Comparison of ENCODE assay signal across 19 cellular contexts in the genomic region with DNA sequence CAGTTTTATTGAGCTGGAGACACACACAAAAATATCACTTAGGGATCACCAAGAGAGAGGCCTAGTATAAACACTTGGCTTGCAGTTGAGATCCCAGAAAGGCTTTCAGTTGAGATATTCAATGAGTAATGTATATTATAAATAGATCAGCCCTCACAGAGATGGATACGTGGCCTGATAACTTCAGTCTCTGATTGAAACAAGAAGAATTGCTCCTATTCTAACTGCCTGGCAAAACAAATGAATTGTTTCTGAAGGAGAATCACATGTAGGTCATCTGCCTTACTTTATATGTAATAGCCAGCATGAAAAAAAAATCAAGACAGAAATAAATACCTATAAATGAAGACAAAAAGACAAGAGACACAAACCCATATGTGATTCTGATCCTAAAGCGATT.
DNase-seq lines count a peak whose midpoint lies in the region; ATAC-seq, FAIRE-seq and TF ChIP-seq lines count a peak whose summit lies in the region.
"Had no signal": no experiment of that assay in that cellular context is flagged by ENCODE, and none has a peak within 500 bp of the region (broad histone marks: within the 10 kb centered on the region; RNA-seq: fewer than 3 reads in every experiment).

No MANE protein-coding gene starts in this region.

- no peaks in the 10 kb centered on the region for H3K36me3 Mint-ChIP-seq in nephron progenitor cell (ENCODE audit: low read depth)
- H3K36me3 Mint-ChIP-seq: CD4-positive, CD25-positive, alpha-beta regulatory T cell had no signal

- H3K9me3 ChIP-seq in cardiac muscle cell (ENCODE audit: low read depth) (no peaks in the 10 kb centered on the region), heart right ventricle (no peaks in the 10 kb centered on the region), H1 (ENCODE audit: insufficient read depth in 2 of 2, low read depth in 1 of 2, low read length in 1 of 2) (no peaks in the 10 kb centered on the region)
- H3K9me3 ChIP-seq: BLaER1 treated with 17β-estradiol and CSF1 and Interleukin-3, amounts not matched to agents 10 nM and 100 nM; HAP-1 had no signal

- H2BK120ac ChIP-seq in H1 (replicated peaks; ENCODE audit: low read depth, low read length) = no peak overlapping the region

- H3K4me3 ChIP-seq in cardiac muscle cell (no peak overlapping the region), heart right ventricle (no peak overlapping the region), H1 (ENCODE audit: extremely low read depth in 1 of 4, insufficient read depth in 2 of 4, low read depth in 3 of 4, low read length in 4 of 4) (no peak overlapping the region)
- H3K4me3 ChIP-seq: BLaER1 treated with 17β-estradiol and CSF1 and Interleukin-3, amounts not matched to agents 10 nM and 100 nM; HAP-1 had no signal

- no peak overlapping the region for H2AK5ac ChIP-seq in H1 (ENCODE audit: low read depth, low read length)

- no peak overlapping the region for H3K4me2 ChIP-seq in H1 (ENCODE audit: insufficient read depth in 1 of 2, low read depth in 2 of 2, low read length in 2 of 2)
- H3K4me2 ChIP-seq: BLaER1 treated with 17β-estradiol and CSF1 and Interleukin-3, amounts not matched to agents 10 nM and 100 nM; KMS-11 had no signal

- H4K8ac ChIP-seq in H1 (ENCODE audit: extremely low read depth, insufficient read depth, low read length) = no peak overlapping the region

- no peak for ATAC-seq in heart right ventricle
- no peak for ATAC-seq in HG03565 (IDR thresholded peaks at IDR 0.05; ENCODE audit: unreplicated experiment)

- peak overlapping the region; percentile 88 for H3K27ac Mint-ChIP-seq in nephron progenitor cell
- H3K27ac Mint-ChIP-seq: CD4-positive, CD25-positive, alpha-beta regulatory T cell; HFFc6; IgD-negative memory B cell had no signal

- no peak overlapping the region for H3K4ac ChIP-seq in H1 (replicated peaks; ENCODE audit: insufficient read length, low read depth, low read length)

- H3K79me2 ChIP-seq in H1 (ENCODE audit: control insufficient read depth in 1 of 2, insufficient read depth in 2 of 2, low read length in 2 of 2) = no peaks in the 10 kb centered on the region

- peaks cover 8% of the 10 kb centered on the region for H3K4me1 ChIP-seq in cardiac muscle cell (ENCODE audit: low read depth)
- H3K4me1 ChIP-seq in heart right ventricle = no peaks in the 10 kb centered on the region
- no peaks in the 10 kb centered on the region; a peak in 1 of 7 replicates for H3K4me1 ChIP-seq in H1 (replicated peaks in 1 of 4; ENCODE audit: control insufficient read depth in 3 of 4, insufficient read depth in 4 of 4, low read length in 3 of 4)
- H3K4me1 ChIP-seq: BLaER1 treated with 17β-estradiol and CSF1 and Interleukin-3, amounts not matched to agents 10 nM and 100 nM; HAP-1 had no signal

- no peaks in the 10 kb centered on the region for H3K27me3 ChIP-seq in cardiac muscle cell
- no peaks in the 10 kb centered on the region for H3K27me3 ChIP-seq in heart right ventricle
- H3K27me3 ChIP-seq in H1 (replicated peaks in 1 of 4; ENCODE audit: control insufficient read depth in 3 of 4, extremely low read depth in 1 of 4, insufficient read depth in 3 of 4, low read length in 3 of 4) = no peaks in the 10 kb centered on the region
- H3K27me3 ChIP-seq: BLaER1 treated with 17β-estradiol and CSF1 and Interleukin-3, amounts not matched to agents 10 nM and 100 nM had no signal

- no peaks in the 10 kb centered on the region for H3K79me1 ChIP-seq in H1 (ENCODE audit: low read depth, low read length)

- H2AFZ ChIP-seq in H1 (ENCODE audit: low read length) = peak overlapping the region; percentile 64; the same call in 1 of the 2 replicates

- FAIRE-seq in H1 (lab: Jason Lieb, UNC) = no peak
- FAIRE-seq: G401.6, GM12891 had no signal

- no peak overlapping the region for H3K23ac ChIP-seq in H1 (ENCODE audit: insufficient read length)

- intact Hi-C loops in heart right ventricle (cut with DNase I) = no loop called here

- H3K23me2 ChIP-seq in H1 (ENCODE audit: low read depth, low read length) = no peaks in the 10 kb centered on the region

- in situ Hi-C loops in G401 (cut with HindIII; ENCODE audit: low sequenced_read_pairs) = no loop called here

- POLR2A ChIA-PET in H1 (lab: Charles Lee; ENCODE audit: partially characterized antibody) = no interaction called here

- no peak for TF ChIP-seq EP300 in H1 (IDR thresholded peaks at IDR 0.05; ENCODE audit: borderline replicate concordance in 1 of 2, low read depth in 2 of 2, low read length in 2 of 2)

- H2BK5ac ChIP-seq in H1 (ENCODE audit: low read depth, low read length) = no peak overlapping the region

- H2BK20ac ChIP-seq in H1 (ENCODE audit: low read length) = no peak overlapping the region

- no peak overlapping the region for H3K14ac ChIP-seq in H1 (ENCODE audit: insufficient read length)

- H3K56ac ChIP-seq in H1 (replicated peaks; ENCODE audit: insufficient read length, low read depth, low read length) = no peak overlapping the region

- peaks cover under 1% of the 10 kb centered on the region for H3K27me3 Mint-ChIP-seq in nephron progenitor cell (ENCODE audit: low read depth, poor library complexity)
- H3K27me3 Mint-ChIP-seq: CD4-positive, CD25-positive, alpha-beta regulatory T cell; IgD-negative memory B cell had no signal

- no peak overlapping the region for H4K91ac ChIP-seq in H1 (replicated peaks; ENCODE audit: insufficient read length, low read length)

- DNase-seq in cardiac muscle cell (ENCODE audit: low read depth in 1 of 2, low spot score in 1 of 2) = no peak
- DNase-seq in heart right ventricle = no peak
- no peak for DNase-seq in H1 (ENCODE audit: low read depth in 1 of 2, low spot score in 2 of 2)
- DNase-seq in nephron progenitor cell = no peak
- no peak for DNase-seq in SIG-M5 (lab: John Stamatoyannopoulos, UW)
- DNase-seq in G401 (ENCODE audit: low spot score) = no peak
- DNase-seq: AML-193; CD4-positive, CD25-positive, alpha-beta regulatory T cell; DMS79; GOT3; HFFc6 had no signal

- H3K27ac ChIP-seq in cardiac muscle cell (peak overlapping the region; percentile 84), heart right ventricle (no peak overlapping the region), H1 (ENCODE audit: low read depth, low read length) (no peak overlapping the region)
- H3K27ac ChIP-seq: 22Rv1; BLaER1 treated with 17β-estradiol and CSF1 and Interleukin-3, amounts not matched to agents 10 nM and 100 nM; KMS-11 had no signal

- WGBS in heart right ventricle, 2 donors = 56 to 65% methylated on average over 2 of the region's 2 CpGs
- WGBS in H1 (ENCODE audit: extremely low coverage in 1 of 2, insufficient coverage in 1 of 2, insufficient read length in 1 of 2, insufficient replicate concordance in 2 of 2, low coverage in 1 of 2, low lambda C conversion rate in 2 of 2, missing lambda C conversion rate in 1 of 2), 2 experiments = 94% methylated on average over 2 of the region's 2 CpGs; no CpG with 5 or more reads in 1 of the 2 experiments

- no peak for TF ChIP-seq POLR2A in H1 (IDR thresholded peaks at IDR 0.05; ENCODE audit: control extremely low read depth in 1 of 2, low read depth in 2 of 2, low read length in 2 of 2)

- TF ChIP-seq RAD21 in H1 (IDR thresholded peaks at IDR 0.05 in 1 of 2, conservative IDR thresholded peaks at IDR 0.05 in 1 of 2; ENCODE audit: low read depth in 2 of 2, low read length in 2 of 2) = no peak

- H2BK15ac ChIP-seq in H1 (ENCODE audit: low read length) = no peak overlapping the region

- CTCF ChIA-PET in H1 (lab: Charles Lee; ENCODE audit: partially characterized antibody) = interaction anchor here (0.6 to 1.0 kb wide), 3 partner anchors 15 to 1208 kb away, joined by 3 read pairs; no protein-coding TSS in a partner anchor

- TF ChIP-seq CTCF in cardiac muscle cell (IDR thresholded peaks at IDR 0.05; ENCODE audit: low read depth, low read length) (no peak), heart right ventricle (IDR thresholded peaks at IDR 0.05) (no peak), H1 (IDR thresholded peaks at IDR 0.05; ENCODE audit: control extremely low read depth in 1 of 3, insufficient read depth in 1 of 3, low read depth in 1 of 3, low read length in 3 of 3) (no peak), nephron progenitor cell (IDR thresholded peaks at IDR 0.05) (no peak)

- H4K5ac ChIP-seq in H1 (ENCODE audit: insufficient read length, low read depth, low read length) = no peak overlapping the region

- no peak overlapping the region for H3K9ac ChIP-seq in H1 (replicated peaks in 1 of 4; ENCODE audit: extremely low read depth in 1 of 4, low read depth in 3 of 4, low read length in 3 of 4)
- H3K9ac ChIP-seq: BLaER1 treated with 17β-estradiol and CSF1 and Interleukin-3, amounts not matched to agents 10 nM and 100 nM; KMS-11 had no signal

- H3K18ac ChIP-seq in H1 (ENCODE audit: extremely low read depth, low read length) = no peak overlapping the region

- no peak overlapping the region for H2BK12ac ChIP-seq in H1 (ENCODE audit: low read depth, low read length)

- H3K4me1 Mint-ChIP-seq in nephron progenitor cell = peaks cover 8% of the 10 kb centered on the region
- H3K4me1 Mint-ChIP-seq: CD4-positive, CD25-positive, alpha-beta regulatory T cell; IgD-negative memory B cell had no signal

- H3K36me3 ChIP-seq in cardiac muscle cell (no peaks in the 10 kb centered on the region), heart right ventricle (no peaks in the 10 kb centered on the region), H1 (ENCODE audit: control insufficient read depth in 2 of 4, insufficient read depth in 4 of 4, low read length in 3 of 4) (no peaks in the 10 kb centered on the region)
- H3K36me3 ChIP-seq: BLaER1 treated with 17β-estradiol and CSF1 and Interleukin-3, amounts not matched to agents 10 nM and 100 nM; HAP-1 had no signal

- H3K9me3 Mint-ChIP-seq in nephron progenitor cell = no peaks in the 10 kb centered on the region
- H3K9me3 Mint-ChIP-seq: IgD-negative memory B cell had no signal

- H3K4me3 Mint-ChIP-seq in nephron progenitor cell = no peak overlapping the region
- H3K4me3 Mint-ChIP-seq: CD4-positive, CD25-positive, alpha-beta regulatory T cell; HFFc6; IgD-negative memory B cell had no signal

- no peaks in the 10 kb centered on the region for H4K20me1 ChIP-seq in H1 (replicated peaks in 1 of 2; ENCODE audit: control insufficient read depth in 1 of 2, insufficient read depth in 2 of 2, low read length in 2 of 2)
- H4K20me1 ChIP-seq: BLaER1 treated with 17β-estradiol and CSF1 and Interleukin-3, amounts not matched to agents 10 nM and 100 nM had no signal

TF ChIP-seq in H1, 55 proteins besides CTCF, POLR2A, EP300 and RAD21:
- no peak for TF ChIP-seq TAF1 (IDR thresholded peaks at IDR 0.05; ENCODE audit: low read depth, low read length)
- TF ChIP-seq CBX8 (IDR thresholded peaks at IDR 0.05; ENCODE audit: borderline replicate concordance, low read depth, low read length) = no peak
- no peak for TF ChIP-seq JUN (IDR thresholded peaks at IDR 0.05; ENCODE audit: low read depth, low read length)
- TF ChIP-seq CHD2 (IDR thresholded peaks at IDR 0.05; ENCODE audit: low read length) = no peak
- TF ChIP-seq CEBPB (IDR thresholded peaks at IDR 0.05; ENCODE audit: low read depth, low read length) = no peak
- TF ChIP-seq, protein P1, sequence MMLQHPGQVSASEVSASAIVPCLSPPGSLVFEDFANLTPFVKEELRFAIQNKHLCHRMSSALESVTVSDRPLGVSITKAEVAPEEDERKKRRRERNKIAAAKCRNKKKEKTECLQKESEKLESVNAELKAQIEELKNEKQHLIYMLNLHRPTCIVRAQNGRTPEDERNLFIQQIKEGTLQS (IDR thresholded peaks at IDR 0.05; ENCODE audit: insufficient read depth, low read depth, low read length) = no peak
- no peak for TF ChIP-seq TCF12 (IDR thresholded peaks at IDR 0.05; ENCODE audit: low read depth, low read length)
